28 cellular contexts compared by ENCODE assay signal in the genomic region with DNA sequence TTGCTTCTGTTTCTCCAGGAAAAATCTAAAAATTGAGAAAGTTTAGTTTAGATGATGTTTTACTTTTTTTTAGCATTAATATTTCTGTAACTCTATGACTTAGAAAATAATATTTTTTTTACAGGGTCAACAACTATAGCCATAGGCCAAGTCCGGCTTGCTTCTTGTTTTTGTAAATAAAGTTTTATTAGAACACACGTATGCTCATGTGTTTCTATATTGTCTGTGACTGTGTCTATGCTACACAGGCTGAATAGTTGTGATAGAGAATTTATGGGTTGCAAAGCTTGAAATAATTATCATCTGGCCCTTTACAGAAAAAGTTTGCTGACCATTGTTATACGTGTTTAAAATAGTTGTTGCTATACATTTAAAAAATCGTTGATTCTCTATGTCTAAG.
"Had no signal": no experiment of that assay in that cellular context is flagged by ENCODE, and none has a peak within 500 bp of the region (broad histone marks: within the 10 kb centered on the region; RNA-seq: fewer than 3 reads in every experiment).

No MANE protein-coding gene starts in this region.

- H3K4me1 ChIP-seq: colonic mucosa, esophagus squamous epithelium, gastroesophageal sphincter, heart right ventricle had no signal

- ATAC-seq: effector memory CD8-positive, alpha-beta T cell; esophagus mucosa; foreskin keratinocyte; gastrocnemius medialis; gastroesophageal sphincter; heart left ventricle; heart right ventricle had no signal

- H3K9me3 ChIP-seq: colonic mucosa, esophagus muscularis mucosa, esophagus squamous epithelium, gastrocnemius medialis, gastroesophageal sphincter, heart left ventricle, heart right ventricle had no signal

- DNase-seq: colonic mucosa; cortex of kidney; dermis blood vessel endothelial cell; dorsolateral prefrontal cortex; effector CD4-positive, alpha-beta T cell; effector CD8-positive, alpha-beta T cell; effector memory CD4-positive, alpha-beta T cell; effector memory CD8-positive, alpha-beta T cell; endodermal cell; erythroblast; esophagus squamous epithelium; foreskin fibroblast; foreskin keratinocyte; foreskin melanocyte; gastrocnemius medialis; glutamatergic neuron; head of caudate nucleus; heart left ventricle; heart right ventricle had no signal

- H3K27me3 ChIP-seq: colonic mucosa, esophagus muscularis mucosa, esophagus squamous epithelium, foreskin keratinocyte, gastrocnemius medialis, gastroesophageal sphincter, heart left ventricle, heart right ventricle had no signal

- H3K36me3 ChIP-seq: colonic mucosa, esophagus muscularis mucosa, esophagus squamous epithelium, gastrocnemius medialis, gastroesophageal sphincter, heart left ventricle, heart right ventricle had no signal

- H3K27ac ChIP-seq: colonic mucosa, coronary artery, dorsolateral prefrontal cortex, epithelial cell of prostate, esophagus muscularis mucosa, esophagus squamous epithelium, foreskin keratinocyte, gastrocnemius medialis, gastroesophageal sphincter, heart left ventricle, heart right ventricle had no signal

- FAIRE-seq: colon, endometrium, endothelial cell of umbilical vein, frontal cortex had no signal

- H3K4me3 ChIP-seq: colonic mucosa, coronary artery, dorsolateral prefrontal cortex, esophagus muscularis mucosa, esophagus squamous epithelium, gastrocnemius medialis, gastroesophageal sphincter, heart left ventricle, heart right ventricle had no signal
